8 cellular contexts compared by ENCODE assay signal in genomic region chr7:135147341-135147898, GRCh38. TPM values are rescaled to one million over a fixed set of nuclear protein-coding genes. Genes with fewer than 3 reads are reported as not detected.
DNase-seq lines count a peak whose midpoint lies in the region; ATAC-seq and TF ChIP-seq lines count a peak whose summit lies in the region.

No MANE protein-coding gene starts in this region.

- H3K27me3 ChIP-seq in AG04450 (ENCODE audit: control insufficient read depth, insufficient read depth, low read length) (no peaks in the 10 kb centered on the region), SJCRH30 (no peaks in the 10 kb centered on the region)

- no peak for DNase-seq in AG04450 (ENCODE audit: low read depth, low spot score)
- DNase-seq in SJCRH30 = no peak
- DNase-seq in fibroblast of mammary gland (ENCODE audit: low read depth) = peak; percentile 67
- DNase-seq in sciatic nerve (ENCODE audit: low spot score) = no peak
- DNase-seq in NCI-H82 (lab: John Stamatoyannopoulos, UW) = no peak
- no peak for DNase-seq in stimulated activated CD4-positive, alpha-beta T cell treated with anti-CD3 and anti-CD28 coated beads, Interleukin-1b, Interleukin-23, amount 100 ng/mL, for 48 hours

- H3K27ac ChIP-seq in AG04450 (ENCODE audit: low read depth, low read length) = peak overlapping the region; percentile 68
- no peak overlapping the region for H3K27ac ChIP-seq in SJCRH30

- no peaks in the 10 kb centered on the region for H3K36me3 ChIP-seq in SJCRH30

- POLR2A ChIA-PET in AG04450 (lab: Yijun Ruan, JAX) = interaction anchor here (1.1 to 1.5 kb wide), 2 partner anchors 13 to 23 kb away, joined by 6 read pairs; partner anchors contain the start of gene CYREN

- TF ChIP-seq CTCF in AG04450 (IDR thresholded peaks at IDR 0.05; ENCODE audit: low read depth, low read length) (no peak), fibroblast of mammary gland (conservative IDR thresholded peaks at IDR 0.05; ENCODE audit: control insufficient read depth, insufficient read depth, low read depth, low read length) (no peak)

- CTCF ChIA-PET in AG04450 (lab: Charles Lee) = interaction anchor here (1.2 to 2.7 kb wide), 4 partner anchors 13 to 161 kb away, joined by 3 to 12 read pairs (median 4); partner anchors contain the start of genes AGBL3 and CYREN

- H3K4me1 ChIP-seq in SJCRH30 = no peaks in the 10 kb centered on the region

- peak; percentile 4 for ATAC-seq in GM21526 (IDR thresholded peaks at IDR 0.05; ENCODE audit: low FRiP score, unreplicated experiment)
- ATAC-seq in sciatic nerve = peak; percentile 69
- ATAC-seq in HG02981 (IDR thresholded peaks at IDR 0.05; ENCODE audit: unreplicated experiment) = no peak

- H3K9me3 ChIP-seq in AG04450 (ENCODE audit: control insufficient read depth, insufficient read depth, low read length) (no peaks in the 10 kb centered on the region), SJCRH30 (replicated peaks) (no peaks in the 10 kb centered on the region)

- H3K4me3 ChIP-seq in AG04450 (ENCODE audit: low read depth, low read length) = peak overlapping the region; percentile 48
- peak overlapping the region; percentile 23 for H3K4me3 ChIP-seq in SJCRH30
- H3K4me3 ChIP-seq in fibroblast of mammary gland (ENCODE audit: control insufficient read depth, low read depth, low read length) = peak overlapping the region; percentile 44

- intact Hi-C loops in sciatic nerve (cut with DNase I) = no loop called here

RNA-seq across cellular contexts. Expression of gene TMEM140, which starts 0.5 kb away (rescaled TPM):
- 1.0 and 1.4 TPM in 2 replicates for polyA plus RNA-seq in AG04450 (2011; rRNA removed)
- 0.83 and 1.3 TPM in 2 replicates for polyA minus RNA-seq in AG04450 (2011; rRNA and poly(A)+ RNA removed)
- 0.12 TPM in 1 of 2 replicates, not detected in the other for total RNA-seq in SJCRH30 (2014; rRNA removed; shearing (Covaris generic))
- 29.4 TPM for total RNA-seq in sciatic nerve

RNA-seq across cellular contexts. Expression of gene CYREN, which starts 23.1 kb away (rescaled TPM):
- 28.4 and 30.6 TPM in 2 replicates for polyA plus RNA-seq in AG04450 (2011; rRNA removed)
- polyA minus RNA-seq in AG04450 (2011; rRNA and poly(A)+ RNA removed) = 37.6 and 43.0 TPM in 2 replicates
- total RNA-seq in SJCRH30 (2014; rRNA removed; shearing (Covaris generic)) = 57.5 and 61.7 TPM in 2 replicates
- total RNA-seq in sciatic nerve = 39.8 TPM

Comparison
In these comparisons a context has a peak if more than half of its experiments do, and no peak if none do; other contexts are left out.
1. RNA of gene TMEM140, which starts 0.5 kb away (total RNA-seq): 29.4 TPM in sciatic nerve (single experiment); 0.12 TPM in SJCRH30; every median in the first group is over 10 times any median in the second.
2. Peak in every context shown above with its lines, with median percentiles within 50 percentile points of each other: H3K4me3 ChIP-seq.